11 cellular contexts compared by ENCODE assay signal in genomic region chr1:172117800-172118199, GRCh38.
A peak's percentile ranks its signal among the peaks of the same experiment; 100 is the strongest.
DNase-seq lines count a peak whose midpoint lies in the region; ATAC-seq lines count a peak whose summit lies in the region.
"Had no signal": no experiment of that assay in that cellular context is flagged by ENCODE, and none has a peak within 500 bp of the region (broad histone marks: within the 10 kb centered on the region; RNA-seq: fewer than 3 reads in every experiment).

No MANE protein-coding gene starts in this region.

- H3K36me3 ChIP-seq in naive thymus-derived CD4-positive, alpha-beta T cell (ENCODE audit: control insufficient read depth in 2 of 3, insufficient read depth in 3 of 3, low read length in 3 of 3), result no peaks in the 10 kb centered on the region
- H3K36me3 ChIP-seq: neural progenitor cell, thyroid gland had no signal

- peak; percentile 86 for DNase-seq in activated CD4-positive, alpha-beta T cell treated with anti-CD3 and anti-CD28 coated beads, Interleukin-2, amount 10 ng/mL, durations not matched to agents 24 days and 14 days
- DNase-seq in activated CD4-positive, alpha-beta T cell treated with anti-CD3 and anti-CD28 coated beads for 48 hours, result no peak
- peak in 1 of 3 donors; percentile 8 for DNase-seq in T-helper 17 cell
- peak in 8 of 9 donors; percentile 1 to 48 (median 26) for DNase-seq in naive thymus-derived CD4-positive, alpha-beta T cell
- no peak for DNase-seq in left ventricle myocardium superior
- no peak for DNase-seq in Right ventricle myocardium inferior (ENCODE audit: missing footprints)
- no peak for DNase-seq in DMS79 treated with DMSO at 0.1 percent for 48 hours (lab: John Stamatoyannopoulos, UW)
- DNase-seq: aorta, thyroid gland had no signal

- H3K36me3 Mint-ChIP-seq in activated CD4-positive, alpha-beta T cell treated with anti-CD3 and anti-CD28 coated beads, Interleukin-2, amount 10 ng/mL, durations not matched to agents 24 days and 14 days (ENCODE audit: low read depth), result no peaks in the 10 kb centered on the region
- no peaks in the 10 kb centered on the region for H3K36me3 Mint-ChIP-seq in T-helper 17 cell (ENCODE audit: low read depth)
- peaks cover 0 to 9% (median 3%) of the 10 kb centered on the region in 5 donors for H3K36me3 Mint-ChIP-seq in naive thymus-derived CD4-positive, alpha-beta T cell

- no peaks in the 10 kb centered on the region for H3K9me3 ChIP-seq in T-helper 17 cell (ENCODE audit: control insufficient read depth, low read length, poor library complexity, severe bottlenecking)
- no peaks in the 10 kb centered on the region for H3K9me3 ChIP-seq in naive thymus-derived CD4-positive, alpha-beta T cell (ENCODE audit: control insufficient read depth in 2 of 3, low read length in 3 of 3)
- H3K9me3 ChIP-seq: thyroid gland had no signal

- no peaks in the 10 kb centered on the region for H3K9me3 Mint-ChIP-seq in activated CD4-positive, alpha-beta T cell treated with anti-CD3 and anti-CD28 coated beads, Interleukin-2, amount 10 ng/mL, durations not matched to agents 24 days and 14 days
- H3K9me3 Mint-ChIP-seq in naive thymus-derived CD4-positive, alpha-beta T cell, result peaks cover 0 to 7% (median 0%) of the 10 kb centered on the region in 11 donors
- H3K9me3 Mint-ChIP-seq: neural progenitor cell had no signal

- no peaks in the 10 kb centered on the region for H3K27me3 ChIP-seq in naive thymus-derived CD4-positive, alpha-beta T cell (ENCODE audit: control insufficient read depth in 2 of 2, insufficient read depth in 2 of 2, low read length in 2 of 2)
- H3K27me3 ChIP-seq: neural progenitor cell, thyroid gland had no signal

- H3K4me1 Mint-ChIP-seq in activated CD4-positive, alpha-beta T cell treated with anti-CD3 and anti-CD28 coated beads, Interleukin-2, amount 10 ng/mL, durations not matched to agents 24 days and 14 days, result peaks cover 21% of the 10 kb centered on the region
- H3K4me1 Mint-ChIP-seq in T-helper 17 cell, result peaks cover 43% of the 10 kb centered on the region
- H3K4me1 Mint-ChIP-seq in naive thymus-derived CD4-positive, alpha-beta T cell, result peaks cover 10 to 35% (median 24%) of the 10 kb centered on the region in 7 donors

- ATAC-seq in GM21786 (IDR thresholded peaks at IDR 0.05; ENCODE audit: unreplicated experiment) (peak; percentile 76), T-helper 17 cell (peak; percentile 99), left ventricle myocardium superior (no peak), Right ventricle myocardium inferior (no peak)
- ATAC-seq in naive thymus-derived CD4-positive, alpha-beta T cell, result peak; percentile 91

- H3K4me3 Mint-ChIP-seq in activated CD4-positive, alpha-beta T cell treated with anti-CD3 and anti-CD28 coated beads, Interleukin-2, amount 10 ng/mL, durations not matched to agents 24 days and 14 days, result peak overlapping the region; percentile 52
- peak overlapping the region; percentile 74 for H3K4me3 Mint-ChIP-seq in T-helper 17 cell
- H3K4me3 Mint-ChIP-seq in naive thymus-derived CD4-positive, alpha-beta T cell, result peak overlapping the region in 8 of 10 donors; percentile 16 to 68 (median 46)
- H3K4me3 Mint-ChIP-seq: neural progenitor cell had no signal

- intact Hi-C loops in activated CD4-positive, alpha-beta T cell treated with anti-CD3 and anti-CD28 coated beads, Interleukin-2, amount 10 ng/mL, durations not matched to agents 24 days and 14 days (cut with micrococcal nuclease), result loop anchor here (1.0 kb wide), 1 partner anchor 64 kb away; no protein-coding TSS in a partner anchor
- intact Hi-C loops in naive thymus-derived CD4-positive, alpha-beta T cell (cut with micrococcal nuclease), result no loop called here
- intact Hi-C loops in left ventricle myocardium superior (cut with micrococcal nuclease), result no loop called here
- intact Hi-C loops in Right ventricle myocardium inferior (cut with DNase I), result no loop called here

- H3K27me3 Mint-ChIP-seq in activated CD4-positive, alpha-beta T cell treated with anti-CD3 and anti-CD28 coated beads, Interleukin-2, amount 10 ng/mL, durations not matched to agents 24 days and 14 days, result no peaks in the 10 kb centered on the region
- H3K27me3 Mint-ChIP-seq in T-helper 17 cell, result no peaks in the 10 kb centered on the region
- no peaks in the 10 kb centered on the region for H3K27me3 Mint-ChIP-seq in naive thymus-derived CD4-positive, alpha-beta T cell

- peaks cover 13 to 17% of the 10 kb centered on the region in 2 donors for H3K4me1 ChIP-seq in naive thymus-derived CD4-positive, alpha-beta T cell (ENCODE audit: control insufficient read depth in 2 of 2, insufficient read depth in 2 of 2, low read length in 2 of 2)
- H3K4me1 ChIP-seq: neural progenitor cell, thyroid gland had no signal

- peak overlapping the region; percentile 64 for H3K27ac Mint-ChIP-seq in activated CD4-positive, alpha-beta T cell treated with anti-CD3 and anti-CD28 coated beads, Interleukin-2, amount 10 ng/mL, durations not matched to agents 24 days and 14 days
- peak overlapping the region; percentile 27 for H3K27ac Mint-ChIP-seq in T-helper 17 cell
- peak overlapping the region; percentile 44 to 84 (median 78) for H3K27ac Mint-ChIP-seq in naive thymus-derived CD4-positive, alpha-beta T cell
- H3K27ac Mint-ChIP-seq: neural progenitor cell had no signal

- peak overlapping the region; percentile 15 for H3K27ac ChIP-seq in naive thymus-derived CD4-positive, alpha-beta T cell (ENCODE audit: low read depth, low read length)
- H3K27ac ChIP-seq: neural progenitor cell, thyroid gland had no signal

- CTCF ChIA-PET in naive thymus-derived CD4-positive, alpha-beta T cell (lab: Charles Lee), result no interaction called here

- no peak overlapping the region for H3K4me3 ChIP-seq in naive thymus-derived CD4-positive, alpha-beta T cell (ENCODE audit: low read length)
- H3K4me3 ChIP-seq: neural progenitor cell, thyroid gland had no signal

- POLR2A ChIA-PET in naive thymus-derived CD4-positive, alpha-beta T cell (lab: Charles Lee), result interaction anchor here (0.6 to 1.0 kb wide), 6 partner anchors 8 to 887 kb away, joined by 3 to 6 read pairs (median 3); no protein-coding TSS in a partner anchor

Comparison
In these comparisons a context has a peak if more than half of its experiments do, and no peak if none do; other contexts are left out.
1. DNase-seq: peak in activated CD4-positive, alpha-beta T cell treated with anti-CD3 and anti-CD28 coated beads, Interleukin-2, amount 10 ng/mL, durations not matched to agents 24 days and 14 days (single experiment) and naive thymus-derived CD4-positive, alpha-beta T cell (8 of 9); none in activated CD4-positive, alpha-beta T cell treated with anti-CD3 and anti-CD28 coated beads for 48 hours (single experiment), left ventricle myocardium superior (single experiment), Right ventricle myocardium inferior (single experiment) and DMS79 treated with DMSO at 0.1 percent for 48 hours (single experiment).
2. H3K27ac Mint-ChIP-seq: peak in every context shown above with its lines; median percentile 78 in naive thymus-derived CD4-positive, alpha-beta T cell; 64 in activated CD4-positive, alpha-beta T cell treated with anti-CD3 and anti-CD28 coated beads, Interleukin-2, amount 10 ng/mL, durations not matched to agents 24 days and 14 days; 27 in T-helper 17 cell.
3. ATAC-seq: peak in GM21786 (single experiment), T-helper 17 cell (single experiment) and naive thymus-derived CD4-positive, alpha-beta T cell (single experiment); none in left ventricle myocardium superior (single experiment) and Right ventricle myocardium inferior (single experiment).
4. Peak in every context shown above with its lines, with median percentiles within 50 percentile points of each other: H3K4me3 Mint-ChIP-seq.